In the genomic region with DNA sequence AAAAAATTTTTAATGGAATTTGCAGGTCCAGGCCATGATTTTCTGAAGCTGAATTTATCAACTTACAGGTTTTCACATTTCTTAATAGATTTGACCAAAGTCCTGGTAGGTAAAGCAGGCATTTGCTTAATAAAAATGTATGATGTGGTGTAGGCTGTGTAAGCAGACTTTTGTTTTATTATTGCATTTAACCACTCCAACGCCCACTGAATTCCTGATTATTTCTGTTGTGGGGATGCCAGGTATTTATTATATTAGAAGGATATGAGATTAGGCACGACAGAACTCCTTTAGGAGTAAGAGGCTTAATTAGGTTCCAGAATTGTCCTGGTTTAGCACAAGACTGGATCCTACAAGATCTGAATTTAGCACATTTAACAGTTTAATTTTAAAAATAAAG, we compare ENCODE assay signal across 14 cellular contexts.
"Had no signal": no experiment of that assay in that cellular context is flagged by ENCODE, and none has a peak within 500 bp of the region (broad histone marks: within the 10 kb centered on the region; RNA-seq: fewer than 3 reads in every experiment).

No MANE protein-coding gene starts in this region.

- H3K4me3 Mint-ChIP-seq: activated B cell treated with CpG ODN at 0.5 μM for 24 hours; activated CD4-positive, alpha-beta T cell treated with anti-CD3 and anti-CD28 coated beads, Interleukin-2, amount 10 ng/mL, durations not matched to agents 24 days and 14 days; activated naive CD8-positive, alpha-beta T cell treated with anti-CD3 and anti-CD28 coated beads, Interleukin-2, amount 50 U/mL, for 24 hours; stimulated activated naive CD8-positive, alpha-beta T cell treated with anti-CD3 and anti-CD28 coated beads, Interleukin-15, Interleukin-2, amounts not matched to agents 100 ng/mL and 50 ng/mL, for 24 hours; T-helper 1 cell treated with Interleukin-12 subunit alpha and Interleukin-12 subunit beta and Interleukin-4 antibody, amounts not matched to agents 30 μg/mL and 1 μg/mL, for 36 hours had no signal

- H3K27me3 ChIP-seq: gastroesophageal sphincter had no signal

- H3K9me3 Mint-ChIP-seq: activated B cell treated with CpG ODN at 0.5 μM for 24 hours; activated CD4-positive, alpha-beta T cell treated with anti-CD3 and anti-CD28 coated beads, Interleukin-2, amount 10 ng/mL, durations not matched to agents 24 days and 14 days; activated naive CD8-positive, alpha-beta T cell treated with anti-CD3 and anti-CD28 coated beads, Interleukin-2, amount 50 U/mL, for 24 hours; stimulated activated naive CD8-positive, alpha-beta T cell treated with anti-CD3 and anti-CD28 coated beads, Interleukin-15, Interleukin-2, amounts not matched to agents 100 ng/mL and 50 ng/mL, for 24 hours; T-helper 1 cell treated with Interleukin-12 subunit alpha and Interleukin-12 subunit beta and Interleukin-4 antibody, amounts not matched to agents 30 μg/mL and 1 μg/mL, for 36 hours had no signal

- DNase-seq: activated B cell treated with CpG ODN at 0.5 μM for 24 hours; activated CD4-positive, alpha-beta T cell treated with anti-CD3 and anti-CD28 coated beads, Interleukin-2, amount 10 ng/mL, durations not matched to agents 24 days and 14 days; activated naive CD4-positive, alpha-beta T cell treated with Interleukin-2 at 50 U/mL for 16 hours; activated naive CD8-positive, alpha-beta T cell treated with anti-CD3 and anti-CD28 coated beads, Interleukin-2, amount 50 U/mL, for 24 hours; caudate nucleus; effector memory CD4-positive, alpha-beta T cell; nucleus accumbens; stimulated activated CD4-positive, alpha-beta T cell treated with anti-CD3 and anti-CD28 coated beads, Interleukin-4, amount 100 ng/mL, for 1 hour had no signal

- H3K27ac Mint-ChIP-seq: activated B cell treated with CpG ODN at 0.5 μM for 24 hours; activated CD4-positive, alpha-beta T cell treated with anti-CD3 and anti-CD28 coated beads, Interleukin-2, amount 10 ng/mL, durations not matched to agents 24 days and 14 days; activated naive CD8-positive, alpha-beta T cell treated with anti-CD3 and anti-CD28 coated beads, Interleukin-2, amount 50 U/mL, for 24 hours; progenitor cell of endocrine pancreas; stimulated activated naive CD8-positive, alpha-beta T cell treated with anti-CD3 and anti-CD28 coated beads, Interleukin-15, Interleukin-2, amounts not matched to agents 100 ng/mL and 50 ng/mL, for 24 hours; T-helper 1 cell treated with Interleukin-12 subunit alpha and Interleukin-12 subunit beta and Interleukin-4 antibody, amounts not matched to agents 30 μg/mL and 1 μg/mL, for 36 hours had no signal

- H3K4me3 ChIP-seq: gastroesophageal sphincter had no signal

- H3K9me3 ChIP-seq: gastroesophageal sphincter had no signal

- H3K27me3 Mint-ChIP-seq: activated B cell treated with CpG ODN at 0.5 μM for 24 hours; activated CD4-positive, alpha-beta T cell treated with anti-CD3 and anti-CD28 coated beads, Interleukin-2, amount 10 ng/mL, durations not matched to agents 24 days and 14 days; progenitor cell of endocrine pancreas had no signal

- H3K4me1 Mint-ChIP-seq: activated B cell treated with CpG ODN at 0.5 μM for 24 hours; activated CD4-positive, alpha-beta T cell treated with anti-CD3 and anti-CD28 coated beads, Interleukin-2, amount 10 ng/mL, durations not matched to agents 24 days and 14 days; activated naive CD8-positive, alpha-beta T cell treated with anti-CD3 and anti-CD28 coated beads, Interleukin-2, amount 50 U/mL, for 24 hours had no signal

- H3K36me3 ChIP-seq: gastroesophageal sphincter had no signal

- H3K27ac ChIP-seq: epithelial cell of prostate, gastroesophageal sphincter had no signal

- ATAC-seq: activated naive CD8-positive, alpha-beta T cell treated with anti-CD3 and anti-CD28 coated beads, Interleukin-2, amount 50 U/mL, for 24 hours; gastroesophageal sphincter; sciatic nerve had no signal
